26 cellular contexts compared by ENCODE assay signal in the genomic region with DNA sequence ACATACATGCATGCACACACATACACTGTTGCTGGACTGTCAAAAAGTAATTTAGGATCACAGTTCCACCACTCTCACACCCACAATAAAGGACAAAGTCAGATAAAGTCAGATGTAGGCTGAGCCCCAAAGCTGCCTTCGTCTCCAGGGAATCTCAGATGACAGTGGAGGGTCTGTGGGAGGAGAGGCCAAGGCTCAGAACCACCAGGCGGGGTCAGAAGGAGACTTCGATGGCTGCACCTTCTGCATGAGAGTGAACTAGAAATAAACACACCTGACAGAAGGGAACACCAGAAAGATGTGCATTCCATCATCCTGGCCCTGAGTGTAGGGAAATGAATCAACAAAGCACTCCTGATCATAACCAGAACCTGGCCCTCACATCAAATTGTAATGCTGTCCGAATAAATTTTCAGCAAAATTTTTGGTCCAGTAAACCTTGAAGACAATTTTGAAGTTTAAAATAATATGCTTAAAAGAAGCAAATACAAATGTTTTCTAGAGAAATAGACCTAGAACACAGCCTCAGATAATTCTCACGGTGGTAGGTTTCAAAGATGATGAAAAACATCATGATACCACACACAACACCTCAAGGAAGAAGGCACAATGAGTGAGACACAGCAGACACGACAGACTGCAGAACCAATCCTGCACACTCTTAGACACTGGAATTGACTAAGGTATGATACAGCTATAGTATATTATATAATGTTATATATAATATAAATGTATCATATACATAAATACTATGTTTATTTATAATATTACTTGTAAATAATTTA.
"Had no signal": no experiment of that assay in that cellular context is flagged by ENCODE, and none has a peak within 500 bp of the region (broad histone marks: within the 10 kb centered on the region; RNA-seq: fewer than 3 reads in every experiment).

No MANE protein-coding gene starts in this region.

- H3K27me3 ChIP-seq: gastroesophageal sphincter, right lobe of liver, uterus had no signal

- H3K36me3 ChIP-seq: gastroesophageal sphincter, right lobe of liver, uterus had no signal

- H3K4me3 Mint-ChIP-seq: activated CD4-positive, alpha-beta T cell treated with anti-CD3 and anti-CD28 coated beads for 36 hours; activated naive CD4-positive, alpha-beta T cell treated with anti-CD3 and anti-CD28 coated beads for 36 hours; activated T-helper 1 cell treated with anti-CD3 and anti-CD28 coated beads, Interleukin-12 subunit alpha, Interleukin-12 subunit beta, Interleukin-2, Interleukin-4 antibody, amounts not matched to agents 30 ng/mL and 10 ng/mL and 1 ng/mL, durations not matched to agents 14 hours and 24 hours and 36 hours; natural killer cell; stimulated activated effector memory CD8-positive, alpha-beta T cell treated with anti-CD3 and anti-CD28 coated beads, Interleukin-12 subunit alpha, Interleukin-12 subunit beta, amount 100 ng/mL, for 72 hours; stimulated activated naive CD8-positive, alpha-beta T cell treated with anti-CD3 and anti-CD28 coated beads, Interleukin-15, Interleukin-2, amounts not matched to agents 100 ng/mL and 50 ng/mL, for 24 hours; type B pancreatic cell had no signal

- H3K9me3 ChIP-seq: gastroesophageal sphincter, right lobe of liver, uterus had no signal

- DNase-seq: activated CD4-positive, alpha-beta T cell treated with anti-CD3 and anti-CD28 coated beads for 36 hours; activated CD4-positive, alpha-beta T cell treated with anti-CD3 and anti-CD28 coated beads, Interleukin-2, amount 50 U/mL, for 4 hours; activated CD4-positive, CD25-positive, alpha-beta regulatory T cell; activated CD8-positive, alpha-beta memory T cell treated with anti-CD3 and anti-CD28 coated beads, Interleukin-2, amount 50 U/mL, for 4 hours; activated effector memory CD4-positive, alpha-beta T cell treated with anti-CD3 and anti-CD28 coated beads, Interleukin-2, amount 50 U/mL, for 16 hours; activated naive CD4-positive, alpha-beta T cell treated with anti-CD3 and anti-CD28 coated beads for 36 hours; activated T-cell treated with anti-CD3 and anti-CD28 coated beads, Interleukin-2, amount 50 U/mL, for 1 hour; amygdala; caudate nucleus; cortex of kidney; hippocampal formation; kidney; left colon; mesendoderm; natural killer cell; right lobe of liver; stimulated activated CD4-positive, alpha-beta T cell treated with anti-CD3 and anti-CD28 coated beads, Interleukin-4, amount 100 ng/mL, for 24 hours; substantia nigra; T-helper 1 cell; uterus had no signal

- ATAC-seq: activated CD4-positive, alpha-beta T cell treated with anti-CD3 and anti-CD28 coated beads for 36 hours; gastroesophageal sphincter; left colon; natural killer cell; stimulated activated effector memory CD8-positive, alpha-beta T cell treated with anti-CD3 and anti-CD28 coated beads, Interleukin-12 subunit alpha, Interleukin-12 subunit beta, amount 100 ng/mL, for 72 hours had no signal

- H3K27ac ChIP-seq: gastroesophageal sphincter, right lobe of liver, skin epidermis had no signal

- H3K27me3 Mint-ChIP-seq: activated CD4-positive, alpha-beta T cell treated with anti-CD3 and anti-CD28 coated beads for 36 hours; stimulated activated naive CD8-positive, alpha-beta T cell treated with anti-CD3 and anti-CD28 coated beads, Interleukin-15, Interleukin-2, amounts not matched to agents 100 ng/mL and 50 ng/mL, for 24 hours; type B pancreatic cell had no signal

- H3K4me1 ChIP-seq: right lobe of liver had no signal

- H3K4me3 ChIP-seq: gastroesophageal sphincter, right lobe of liver, skin epidermis, uterus had no signal

- H3K9me3 Mint-ChIP-seq: activated naive CD4-positive, alpha-beta T cell treated with anti-CD3 and anti-CD28 coated beads for 36 hours; activated T-helper 1 cell treated with anti-CD3 and anti-CD28 coated beads, Interleukin-12 subunit alpha, Interleukin-12 subunit beta, Interleukin-2, Interleukin-4 antibody, amounts not matched to agents 30 ng/mL and 10 ng/mL and 1 ng/mL, durations not matched to agents 14 hours and 24 hours and 36 hours; natural killer cell; stimulated activated effector memory CD8-positive, alpha-beta T cell treated with anti-CD3 and anti-CD28 coated beads, Interleukin-12 subunit alpha, Interleukin-12 subunit beta, amount 100 ng/mL, for 72 hours; stimulated activated naive CD8-positive, alpha-beta T cell treated with anti-CD3 and anti-CD28 coated beads, Interleukin-15, Interleukin-2, amounts not matched to agents 100 ng/mL and 50 ng/mL, for 24 hours had no signal

- H3K27ac Mint-ChIP-seq: activated CD4-positive, alpha-beta T cell treated with anti-CD3 and anti-CD28 coated beads for 36 hours; activated naive CD4-positive, alpha-beta T cell treated with anti-CD3 and anti-CD28 coated beads for 36 hours; activated T-helper 1 cell treated with anti-CD3 and anti-CD28 coated beads, Interleukin-12 subunit alpha, Interleukin-12 subunit beta, Interleukin-2, Interleukin-4 antibody, amounts not matched to agents 30 ng/mL and 10 ng/mL and 1 ng/mL, durations not matched to agents 14 hours and 24 hours and 36 hours; natural killer cell; stimulated activated effector memory CD8-positive, alpha-beta T cell treated with anti-CD3 and anti-CD28 coated beads, Interleukin-12 subunit alpha, Interleukin-12 subunit beta, amount 100 ng/mL, for 72 hours; stimulated activated naive CD8-positive, alpha-beta T cell treated with anti-CD3 and anti-CD28 coated beads, Interleukin-15, Interleukin-2, amounts not matched to agents 100 ng/mL and 50 ng/mL, for 24 hours; type B pancreatic cell had no signal

- H3K36me3 Mint-ChIP-seq: natural killer cell; stimulated activated effector memory CD8-positive, alpha-beta T cell treated with anti-CD3 and anti-CD28 coated beads, Interleukin-12 subunit alpha, Interleukin-12 subunit beta, amount 100 ng/mL, for 72 hours; type B pancreatic cell had no signal
